In genomic region chr13:24497742-24498141, GRCh38 we compare ENCODE assay signal across 29 cellular contexts.
"Had no signal": no experiment of that assay in that cellular context is flagged by ENCODE, and none has a peak within 500 bp of the region (broad histone marks: within the 10 kb centered on the region; RNA-seq: fewer than 3 reads in every experiment).

No MANE protein-coding gene starts in this region.

- H3K27ac ChIP-seq: brain microvascular endothelial cell, SJCRH30, SK-N-MC, WERI-Rb-1 had no signal

- H3K4me1 ChIP-seq: SJCRH30 had no signal

- H3K27me3 ChIP-seq: brain microvascular endothelial cell, MG63, SJCRH30 had no signal

- ATAC-seq: activated naive CD8-positive, alpha-beta T cell treated with anti-CD3 and anti-CD28 coated beads, Interleukin-2, amount 50 U/mL, for 24 hours had no signal

- H3K4me3 ChIP-seq: MG63, SJCRH30, SK-N-MC had no signal

- DNase-seq: activated CD4-positive, alpha-beta memory T cell treated with anti-CD3 and anti-CD28 coated beads, Interleukin-2, amount 10 ng/mL, durations not matched to agents 7 days and 5 days; activated CD4-positive, alpha-beta T cell treated with anti-CD3 and anti-CD28 coated beads for 1 hour; activated CD4-positive, alpha-beta T cell treated with anti-CD3 and anti-CD28 coated beads for 48 hours; activated CD4-positive, CD25-positive, alpha-beta regulatory T cell; activated naive CD4-positive, alpha-beta T cell treated with anti-CD3 and anti-CD28 coated beads, Interleukin-2, amount 10 ng/mL, durations not matched to agents 7 days and 5 days; activated naive CD8-positive, alpha-beta T cell treated with anti-CD3 and anti-CD28 coated beads, Interleukin-2, amount 50 U/mL, for 24 hours; activated T-cell treated with anti-CD3 and anti-CD28 coated beads, Interleukin-2, amount 50 U/mL, for 24 hours; aorta; brain microvascular endothelial cell; central memory CD4-positive, alpha-beta T cell; Karpas-422; KBM-7; MG63; NCI-H1048; NCI-H1105 treated with DMSO at 0.1 percent for 48 hours; NCI-H1436; NCI-H1694; NCI-H1930; NCI-H2081 treated with DMSO at 0.1 percent for 48 hours; NCI-H226; NCI-H446 treated with DMSO at 0.1 percent for 48 hours; NCI-H524; NCI-H69; NCI-H82; SHP77; SJCRH30; T1000; WERI-Rb-1 had no signal

- H3K9me3 ChIP-seq: MG63, SJCRH30 had no signal
